In the genomic region with DNA sequence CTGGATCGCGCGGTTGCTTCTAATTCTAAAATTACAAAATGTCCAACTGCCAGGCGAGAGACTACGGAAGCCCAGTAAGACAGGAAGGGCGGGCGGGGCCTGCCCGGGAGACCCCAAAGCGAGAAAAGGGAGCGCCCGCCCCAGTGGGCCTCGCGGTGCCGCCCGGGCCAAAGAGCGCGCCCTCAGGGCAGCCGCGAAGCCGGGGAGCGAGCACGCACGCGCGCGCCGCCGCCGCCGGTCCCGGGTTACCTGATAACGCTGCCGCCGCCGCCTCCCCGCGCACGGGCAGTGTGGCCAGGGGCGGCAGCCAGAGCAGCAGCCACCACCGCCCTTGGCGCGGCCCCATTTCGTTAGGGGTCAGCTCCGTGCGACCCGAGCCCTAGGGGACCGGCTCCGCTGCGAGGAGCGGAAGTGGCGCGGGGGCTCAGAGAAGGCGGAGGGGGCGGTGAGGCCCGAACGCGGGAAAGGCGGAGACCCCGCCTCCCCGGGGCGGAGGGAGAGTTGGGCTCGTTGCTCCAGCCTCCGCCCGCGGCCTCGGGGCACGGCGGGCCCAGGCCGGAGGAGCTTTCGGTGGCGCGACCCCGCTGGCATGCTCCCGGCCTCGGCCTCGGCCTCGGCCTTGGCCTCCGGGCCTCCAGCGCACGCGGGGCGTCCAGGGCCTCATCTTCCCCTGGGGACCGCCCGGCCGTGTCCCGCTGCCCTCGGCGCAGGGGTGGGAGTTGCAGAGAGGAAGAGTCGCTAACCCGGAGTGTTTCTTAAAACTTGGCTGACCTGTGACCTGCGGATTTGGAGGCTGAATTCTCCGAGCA, we compare ENCODE assay signal across 1 cellular context.
A peak's percentile ranks its signal among the peaks of the same experiment; 100 is the strongest.
TF ChIP-seq lines count a peak whose summit lies in the region.

A gene with protein sequence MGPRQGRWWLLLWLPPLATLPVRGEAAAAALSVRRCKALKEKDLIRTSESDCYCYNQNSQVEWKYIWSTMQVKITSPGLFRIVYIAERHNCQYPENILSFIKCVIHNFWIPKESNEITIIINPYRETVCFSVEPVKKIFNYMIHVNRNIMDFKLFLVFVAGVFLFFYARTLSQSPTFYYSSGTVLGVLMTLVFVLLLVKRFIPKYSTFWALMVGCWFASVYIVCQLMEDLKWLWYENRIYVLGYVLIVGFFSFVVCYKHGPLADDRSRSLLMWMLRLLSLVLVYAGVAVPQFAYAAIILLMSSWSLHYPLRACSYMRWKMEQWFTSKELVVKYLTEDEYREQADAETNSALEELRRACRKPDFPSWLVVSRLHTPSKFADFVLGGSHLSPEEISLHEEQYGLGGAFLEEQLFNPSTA (minus strand): TSS at position 413 of the 809 bp plus-strand sequence. CDS start 67 bp downstream, at position 346.

TF ChIP-seq in K562, 482 proteins besides CTCF, POLR2A, EP300 and RAD21 (continued from another document and continues in another):
- TF ChIP-seq, protein P1, sequence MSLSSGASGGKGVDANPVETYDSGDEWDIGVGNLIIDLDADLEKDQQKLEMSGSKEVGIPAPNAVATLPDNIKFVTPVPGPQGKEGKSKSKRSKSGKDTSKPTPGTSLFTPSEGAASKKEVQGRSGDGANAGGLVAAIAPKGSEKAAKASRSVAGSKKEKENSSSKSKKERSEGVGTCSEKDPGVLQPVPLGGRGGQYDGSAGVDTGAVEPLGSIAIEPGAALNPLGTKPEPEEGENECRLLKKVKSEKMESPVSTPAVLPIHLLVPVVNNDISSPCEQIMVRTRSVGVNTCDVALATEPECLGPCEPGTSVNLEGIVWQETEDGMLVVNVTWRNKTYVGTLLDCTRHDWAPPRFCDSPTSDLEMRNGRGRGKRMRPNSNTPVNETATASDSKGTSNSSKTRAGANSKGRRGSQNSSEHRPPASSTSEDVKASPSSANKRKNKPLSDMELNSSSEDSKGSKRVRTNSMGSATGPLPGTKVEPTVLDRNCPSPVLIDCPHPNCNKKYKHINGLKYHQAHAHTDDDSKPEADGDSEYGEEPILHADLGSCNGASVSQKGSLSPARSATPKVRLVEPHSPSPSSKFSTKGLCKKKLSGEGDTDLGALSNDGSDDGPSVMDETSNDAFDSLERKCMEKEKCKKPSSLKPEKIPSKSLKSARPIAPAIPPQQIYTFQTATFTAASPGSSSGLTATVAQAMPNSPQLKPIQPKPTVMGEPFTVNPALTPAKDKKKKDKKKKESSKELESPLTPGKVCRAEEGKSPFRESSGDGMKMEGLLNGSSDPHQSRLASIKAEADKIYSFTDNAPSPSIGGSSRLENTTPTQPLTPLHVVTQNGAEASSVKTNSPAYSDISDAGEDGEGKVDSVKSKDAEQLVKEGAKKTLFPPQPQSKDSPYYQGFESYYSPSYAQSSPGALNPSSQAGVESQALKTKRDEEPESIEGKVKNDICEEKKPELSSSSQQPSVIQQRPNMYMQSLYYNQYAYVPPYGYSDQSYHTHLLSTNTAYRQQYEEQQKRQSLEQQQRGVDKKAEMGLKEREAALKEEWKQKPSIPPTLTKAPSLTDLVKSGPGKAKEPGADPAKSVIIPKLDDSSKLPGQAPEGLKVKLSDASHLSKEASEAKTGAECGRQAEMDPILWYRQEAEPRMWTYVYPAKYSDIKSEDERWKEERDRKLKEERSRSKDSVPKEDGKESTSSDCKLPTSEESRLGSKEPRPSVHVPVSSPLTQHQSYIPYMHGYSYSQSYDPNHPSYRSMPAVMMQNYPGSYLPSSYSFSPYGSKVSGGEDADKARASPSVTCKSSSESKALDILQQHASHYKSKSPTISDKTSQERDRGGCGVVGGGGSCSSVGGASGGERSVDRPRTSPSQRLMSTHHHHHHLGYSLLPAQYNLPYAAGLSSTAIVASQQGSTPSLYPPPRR (CRISPR knock-in tag; IDR thresholded peaks at IDR 0.05; ENCODE audit: borderline replicate concordance): 0 out of 2 replicates have a peak, but pooled peaks have one; percentile 51
- TF ChIP-seq MTF1 (CRISPR knock-in tag; IDR thresholded peaks at IDR 0.05; ENCODE audit: borderline replicate concordance) (no peak), STAT5A (IDR thresholded peaks at IDR 0.05; ENCODE audit: borderline replicate concordance, low read length) (no peak), RB1 (IDR thresholded peaks at IDR 0.05; ENCODE audit: low read depth) (peak; percentile 96), ZNF830 (CRISPR knock-in tag; IDR thresholded peaks at IDR 0.05) (no peak), ZNF184 (CRISPR knock-in tag; IDR thresholded peaks at IDR 0.05) (no peak), L3MBTL2 (IDR thresholded peaks at IDR 0.05) (peak; percentile 98), ZNF431 (CRISPR knock-in tag; IDR thresholded peaks at IDR 0.05) (no peak; the same call in 1 of the 2 replicates), HEY1 (CRISPR knock-in tag; IDR thresholded peaks at IDR 0.05; ENCODE audit: borderline replicate concordance) (no peak), DDX20 (tag; IDR thresholded peaks at IDR 0.05; ENCODE audit: low read depth) (no peak), ZNF79 (CRISPR knock-in tag; IDR thresholded peaks at IDR 0.05; ENCODE audit: low read depth) (no peak), TCF3 (CRISPR knock-in tag; IDR thresholded peaks at IDR 0.05) (0 out of 2 replicates have a peak, but pooled peaks have one; percentile 16), MED1 (CRISPR knock-in tag; IDR thresholded peaks at IDR 0.05; ENCODE audit: borderline replicate concordance) (no peak), ZNF239 (CRISPR knock-in tag; IDR thresholded peaks at IDR 0.05) (no peak), ARID2 (IDR thresholded peaks at IDR 0.05) (no peak), SMAD3 (CRISPR knock-in tag; conservative IDR thresholded peaks at IDR 0.05) (no peak), TCF7 (IDR thresholded peaks at IDR 0.05; ENCODE audit: borderline replicate concordance) (no peak; the same call in 1 of the 2 replicates), MAFF (IDR thresholded peaks at IDR 0.05; ENCODE audit: low read length) (no peak), SAP30 (IDR thresholded peaks at IDR 0.05; ENCODE audit: borderline replicate concordance, insufficient read depth, low read depth, low read length, poor library complexity, severe bottlenecking) (no peak), ZNF174 (CRISPR knock-in tag; IDR thresholded peaks at IDR 0.05) (no peak), FOXJ2 (tag; IDR thresholded peaks at IDR 0.05) (no peak), ZSCAN32 (CRISPR knock-in tag; IDR thresholded peaks at IDR 0.05) (no peak), SMARCC2 (IDR thresholded peaks at IDR 0.05; ENCODE audit: low read depth) (no peak), GABPA (tag; conservative IDR thresholded peaks at IDR 0.05; ENCODE audit: low read depth) (peak; percentile 81), POLR3G (IDR thresholded peaks at IDR 0.05; ENCODE audit: extremely low read depth, insufficient read length, insufficient replicate concordance) (no peak), ZNF696 (CRISPR knock-in tag; conservative IDR thresholded peaks at IDR 0.05) (no peak), NR2C2 (CRISPR knock-in tag; IDR thresholded peaks at IDR 0.05) (no peak; the same call in 1 of the 2 replicates), NR2C2 (tag; IDR thresholded peaks at IDR 0.05) (peak; percentile 89), ZNF444 (CRISPR knock-in tag; IDR thresholded peaks at IDR 0.05) (no peak), EWSR1 (IDR thresholded peaks at IDR 0.05; ENCODE audit: borderline replicate concordance, low read depth, partially characterized antibody) (no peak), KHSRP (IDR thresholded peaks at IDR 0.05) (no peak), KDM1A (IDR thresholded peaks at IDR 0.05) (no peak), SPI1 (IDR thresholded peaks at IDR 0.05; ENCODE audit: borderline replicate concordance, low read depth, low read length) (peak; percentile 70), XRCC4 (IDR thresholded peaks at IDR 0.05; ENCODE audit: extremely low read depth, insufficient read depth, insufficient read length) (no peak), FUS (optimal IDR thresholded peaks at IDR 0.05; ENCODE audit: low read depth, low read length) (no peak), ZBTB17 (CRISPR knock-in tag; IDR thresholded peaks at IDR 0.05) (no peak; the same call in 1 of the 2 replicates), PCBP1 (IDR thresholded peaks at IDR 0.05; ENCODE audit: low read depth, low read length, poor library complexity, severe bottlenecking) (peak; percentile 73)
- TF ChIP-seq, protein P2, sequence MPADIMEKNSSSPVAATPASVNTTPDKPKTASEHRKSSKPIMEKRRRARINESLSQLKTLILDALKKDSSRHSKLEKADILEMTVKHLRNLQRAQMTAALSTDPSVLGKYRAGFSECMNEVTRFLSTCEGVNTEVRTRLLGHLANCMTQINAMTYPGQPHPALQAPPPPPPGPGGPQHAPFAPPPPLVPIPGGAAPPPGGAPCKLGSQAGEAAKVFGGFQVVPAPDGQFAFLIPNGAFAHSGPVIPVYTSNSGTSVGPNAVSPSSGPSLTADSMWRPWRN (IDR thresholded peaks at IDR 0.05; ENCODE audit: low read depth): no peak
- TF ChIP-seq, protein P3, sequence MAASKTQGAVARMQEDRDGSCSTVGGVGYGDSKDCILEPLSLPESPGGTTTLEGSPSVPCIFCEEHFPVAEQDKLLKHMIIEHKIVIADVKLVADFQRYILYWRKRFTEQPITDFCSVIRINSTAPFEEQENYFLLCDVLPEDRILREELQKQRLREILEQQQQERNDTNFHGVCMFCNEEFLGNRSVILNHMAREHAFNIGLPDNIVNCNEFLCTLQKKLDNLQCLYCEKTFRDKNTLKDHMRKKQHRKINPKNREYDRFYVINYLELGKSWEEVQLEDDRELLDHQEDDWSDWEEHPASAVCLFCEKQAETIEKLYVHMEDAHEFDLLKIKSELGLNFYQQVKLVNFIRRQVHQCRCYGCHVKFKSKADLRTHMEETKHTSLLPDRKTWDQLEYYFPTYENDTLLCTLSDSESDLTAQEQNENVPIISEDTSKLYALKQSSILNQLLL (CRISPR knock-in tag; IDR thresholded peaks at IDR 0.05; ENCODE audit: borderline replicate concordance): no peak
- TF ChIP-seq, protein P4, sequence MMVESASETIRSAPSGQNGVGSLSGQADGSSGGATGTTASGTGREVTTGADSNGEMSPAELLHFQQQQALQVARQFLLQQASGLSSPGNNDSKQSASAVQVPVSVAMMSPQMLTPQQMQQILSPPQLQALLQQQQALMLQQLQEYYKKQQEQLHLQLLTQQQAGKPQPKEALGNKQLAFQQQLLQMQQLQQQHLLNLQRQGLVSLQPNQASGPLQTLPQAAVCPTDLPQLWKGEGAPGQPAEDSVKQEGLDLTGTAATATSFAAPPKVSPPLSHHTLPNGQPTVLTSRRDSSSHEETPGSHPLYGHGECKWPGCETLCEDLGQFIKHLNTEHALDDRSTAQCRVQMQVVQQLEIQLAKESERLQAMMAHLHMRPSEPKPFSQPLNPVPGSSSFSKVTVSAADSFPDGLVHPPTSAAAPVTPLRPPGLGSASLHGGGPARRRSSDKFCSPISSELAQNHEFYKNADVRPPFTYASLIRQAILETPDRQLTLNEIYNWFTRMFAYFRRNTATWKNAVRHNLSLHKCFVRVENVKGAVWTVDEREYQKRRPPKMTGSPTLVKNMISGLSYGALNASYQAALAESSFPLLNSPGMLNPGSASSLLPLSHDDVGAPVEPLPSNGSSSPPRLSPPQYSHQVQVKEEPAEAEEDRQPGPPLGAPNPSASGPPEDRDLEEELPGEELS (CRISPR knock-in tag; IDR thresholded peaks at IDR 0.05; ENCODE audit: borderline replicate concordance): no peak
- TF ChIP-seq, protein P5, sequence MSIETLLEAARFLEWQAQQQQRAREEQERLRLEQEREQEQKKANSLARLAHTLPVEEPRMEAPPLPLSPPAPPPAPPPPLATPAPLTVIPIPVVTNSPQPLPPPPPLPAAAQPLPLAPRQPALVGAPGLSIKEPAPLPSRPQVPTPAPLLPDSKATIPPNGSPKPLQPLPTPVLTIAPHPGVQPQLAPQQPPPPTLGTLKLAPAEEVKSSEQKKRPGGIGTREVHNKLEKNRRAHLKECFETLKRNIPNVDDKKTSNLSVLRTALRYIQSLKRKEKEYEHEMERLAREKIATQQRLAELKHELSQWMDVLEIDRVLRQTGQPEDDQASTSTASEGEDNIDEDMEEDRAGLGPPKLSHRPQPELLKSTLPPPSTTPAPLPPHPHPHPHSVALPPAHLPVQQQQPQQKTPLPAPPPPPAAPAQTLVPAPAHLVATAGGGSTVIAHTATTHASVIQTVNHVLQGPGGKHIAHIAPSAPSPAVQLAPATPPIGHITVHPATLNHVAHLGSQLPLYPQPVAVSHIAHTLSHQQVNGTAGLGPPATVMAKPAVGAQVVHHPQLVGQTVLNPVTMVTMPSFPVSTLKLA (conservative IDR thresholded peaks at IDR 0.05): 0 out of 4 replicates have a peak, but pooled peaks of 1 of the 2 experiments have one; percentile 22
- TF ChIP-seq, protein P6, sequence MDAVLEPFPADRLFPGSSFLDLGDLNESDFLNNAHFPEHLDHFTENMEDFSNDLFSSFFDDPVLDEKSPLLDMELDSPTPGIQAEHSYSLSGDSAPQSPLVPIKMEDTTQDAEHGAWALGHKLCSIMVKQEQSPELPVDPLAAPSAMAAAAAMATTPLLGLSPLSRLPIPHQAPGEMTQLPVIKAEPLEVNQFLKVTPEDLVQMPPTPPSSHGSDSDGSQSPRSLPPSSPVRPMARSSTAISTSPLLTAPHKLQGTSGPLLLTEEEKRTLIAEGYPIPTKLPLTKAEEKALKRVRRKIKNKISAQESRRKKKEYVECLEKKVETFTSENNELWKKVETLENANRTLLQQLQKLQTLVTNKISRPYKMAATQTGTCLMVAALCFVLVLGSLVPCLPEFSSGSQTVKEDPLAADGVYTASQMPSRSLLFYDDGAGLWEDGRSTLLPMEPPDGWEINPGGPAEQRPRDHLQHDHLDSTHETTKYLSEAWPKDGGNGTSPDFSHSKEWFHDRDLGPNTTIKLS (IDR thresholded peaks at IDR 0.05; ENCODE audit: borderline replicate concordance, low read depth): peak; percentile 60; the same call in 1 of the 2 replicates
- TF ChIP-seq, protein P7, sequence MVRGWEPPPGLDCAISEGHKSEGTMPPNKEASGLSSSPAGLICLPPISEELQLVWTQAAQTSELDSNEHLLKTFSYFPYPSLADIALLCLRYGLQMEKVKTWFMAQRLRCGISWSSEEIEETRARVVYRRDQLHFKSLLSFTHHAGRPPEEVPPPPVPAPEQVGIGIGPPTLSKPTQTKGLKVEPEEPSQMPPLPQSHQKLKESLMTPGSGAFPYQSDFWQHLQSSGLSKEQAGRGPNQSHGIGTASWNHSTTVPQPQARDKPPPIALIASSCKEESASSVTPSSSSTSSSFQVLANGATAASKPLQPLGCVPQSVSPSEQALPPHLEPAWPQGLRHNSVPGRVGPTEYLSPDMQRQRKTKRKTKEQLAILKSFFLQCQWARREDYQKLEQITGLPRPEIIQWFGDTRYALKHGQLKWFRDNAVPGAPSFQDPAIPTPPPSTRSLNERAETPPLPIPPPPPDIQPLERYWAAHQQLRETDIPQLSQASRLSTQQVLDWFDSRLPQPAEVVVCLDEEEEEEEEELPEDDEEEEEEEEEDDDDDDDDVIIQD (CRISPR knock-in tag; IDR thresholded peaks at IDR 0.05): no peak
- TF ChIP-seq, protein P8, sequence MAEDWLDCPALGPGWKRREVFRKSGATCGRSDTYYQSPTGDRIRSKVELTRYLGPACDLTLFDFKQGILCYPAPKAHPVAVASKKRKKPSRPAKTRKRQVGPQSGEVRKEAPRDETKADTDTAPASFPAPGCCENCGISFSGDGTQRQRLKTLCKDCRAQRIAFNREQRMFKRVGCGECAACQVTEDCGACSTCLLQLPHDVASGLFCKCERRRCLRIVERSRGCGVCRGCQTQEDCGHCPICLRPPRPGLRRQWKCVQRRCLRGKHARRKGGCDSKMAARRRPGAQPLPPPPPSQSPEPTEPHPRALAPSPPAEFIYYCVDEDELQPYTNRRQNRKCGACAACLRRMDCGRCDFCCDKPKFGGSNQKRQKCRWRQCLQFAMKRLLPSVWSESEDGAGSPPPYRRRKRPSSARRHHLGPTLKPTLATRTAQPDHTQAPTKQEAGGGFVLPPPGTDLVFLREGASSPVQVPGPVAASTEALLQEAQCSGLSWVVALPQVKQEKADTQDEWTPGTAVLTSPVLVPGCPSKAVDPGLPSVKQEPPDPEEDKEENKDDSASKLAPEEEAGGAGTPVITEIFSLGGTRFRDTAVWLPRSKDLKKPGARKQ (CRISPR knock-in tag; IDR thresholded peaks at IDR 0.05): no peak
